Comparison of ENCODE assay signal across 1 cellular context in the genomic region with DNA sequence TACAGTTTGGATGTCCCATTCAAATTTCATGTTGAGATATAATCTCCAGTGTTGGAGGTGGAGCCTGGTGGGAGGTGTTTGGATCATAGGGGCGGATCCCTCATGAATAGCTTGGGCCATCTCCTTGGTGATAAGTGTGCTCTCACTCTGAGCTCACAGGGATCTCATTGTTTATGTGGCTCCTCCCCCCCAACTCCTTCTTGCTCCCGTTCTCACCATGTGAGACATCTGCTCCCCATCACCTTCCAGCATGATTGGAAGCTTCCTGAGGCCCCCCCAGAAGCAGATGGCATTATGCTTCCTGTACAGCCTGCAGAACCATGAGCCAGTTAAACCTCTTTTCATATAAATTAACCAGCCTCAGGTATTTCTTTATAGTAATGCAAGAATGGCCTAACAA.
TF ChIP-seq lines count a peak whose summit lies in the region.

No MANE protein-coding gene starts in this region.

TF ChIP-seq in GM23338, 12 proteins besides CTCF, POLR2A, EP300 and RAD21 (continued from another document):
- no peak for TF ChIP-seq ZNF462 (CRISPR knock-in tag; IDR thresholded peaks at IDR 0.05)
- TF ChIP-seq REST (IDR thresholded peaks at IDR 0.05; ENCODE audit: unreplicated experiment), result no peak
- no peak for TF ChIP-seq EZH2phosphoT487 (IDR thresholded peaks at IDR 0.05; ENCODE audit: unreplicated experiment)
- no peak for TF ChIP-seq ZNF331 (CRISPR knock-in tag; IDR thresholded peaks at IDR 0.05; ENCODE audit: low read depth)
- TF ChIP-seq POLR2AphosphoS5 (IDR thresholded peaks at IDR 0.05; ENCODE audit: low read depth), result no peak
- no peak for TF ChIP-seq JUNB (IDR thresholded peaks at IDR 0.05; ENCODE audit: unreplicated experiment)
- no peak for TF ChIP-seq EZH2 (IDR thresholded peaks at IDR 0.05; ENCODE audit: low read depth, unreplicated experiment)
- TF ChIP-seq NANOG (IDR thresholded peaks at IDR 0.05; ENCODE audit: borderline replicate concordance), result no peak
- TF ChIP-seq CREB1 (CRISPR knock-in tag; IDR thresholded peaks at IDR 0.05; ENCODE audit: low read depth), result no peak
- TF ChIP-seq ETS1 (IDR thresholded peaks at IDR 0.05), result no peak
- no peak for TF ChIP-seq STAT1 (IDR thresholded peaks at IDR 0.05; ENCODE audit: unreplicated experiment)
